Comparison of ENCODE assay signal across 19 cellular contexts in genomic region chr7:106049139-106049725, GRCh38.
DNase-seq lines count a peak whose midpoint lies in the region; ATAC-seq, FAIRE-seq and TF ChIP-seq lines count a peak whose summit lies in the region.
"Had no signal": no experiment of that assay in that cellular context is flagged by ENCODE, and none has a peak within 500 bp of the region (broad histone marks: within the 10 kb centered on the region; RNA-seq: fewer than 3 reads in every experiment).

No MANE protein-coding gene starts in this region.

- no peak for TF ChIP-seq POLR2A in K562 (conservative IDR thresholded peaks at IDR 0.05)
- TF ChIP-seq POLR2A in heart left ventricle (IDR thresholded peaks at IDR 0.05) = no peak
- TF ChIP-seq POLR2A in gastrocnemius medialis (IDR thresholded peaks at IDR 0.05) = no peak

- TF ChIP-seq RAD21 in K562 (CRISPR knock-in tag; conservative IDR thresholded peaks at IDR 0.05 in 1 of 2, IDR thresholded peaks at IDR 0.05 in 1 of 2) = no peak

- no peaks in the 10 kb centered on the region for H3K79me2 ChIP-seq in K562 (ENCODE audit: control insufficient read depth, insufficient read depth, low read length)

- CTCF ChIA-PET in K562 (lab: Yijun Ruan, JAX; ENCODE audit: low intra/inter-chr PET ratio) = interaction anchor here (0.5 to 3.1 kb wide), 2 partner anchors 104 to 292 kb away, joined by 3 to 20 read pairs; no protein-coding TSS in a partner anchor

- H3K9me3 ChIP-seq in BLaER1 = peaks cover 11% of the 10 kb centered on the region
- 0 out of 2 replicates have a peak, but pooled peaks cover 2% of the 10 kb centered on the region for H3K9me3 ChIP-seq in K562 (replicated peaks; ENCODE audit: control insufficient read depth, insufficient read depth, low read depth, low read length)
- H3K9me3 ChIP-seq in heart left ventricle = no peaks in the 10 kb centered on the region
- no peaks in the 10 kb centered on the region for H3K9me3 ChIP-seq in gastrocnemius medialis

- POLR2A ChIA-PET in K562 (lab: Yijun Ruan, JAX) = no interaction called here

- H3K4me2 ChIP-seq in BLaER1 (peak overlapping the region; percentile 60), K562 (ENCODE audit: insufficient read depth, low read length) (no peak overlapping the region)

- H3K27ac ChIP-seq in BLaER1 (no peak overlapping the region), K562 (ENCODE audit: extremely low read depth, low read depth, low read length) (no peak overlapping the region), heart left ventricle (no peak overlapping the region), gastrocnemius medialis (no peak overlapping the region)

- H3K27me3 ChIP-seq in BLaER1 (no peaks in the 10 kb centered on the region), K562 (ENCODE audit: control insufficient read depth in 2 of 2, insufficient read depth in 2 of 2, low read length in 2 of 2) (peaks cover 64 to 76% of the 10 kb centered on the region in 2 experiments), heart left ventricle (peaks cover 0 to 3% (median 0%) of the 10 kb centered on the region in 9 donors), gastrocnemius medialis (no peaks in the 10 kb centered on the region)

- H3K36me3 ChIP-seq in BLaER1 = no peaks in the 10 kb centered on the region
- H3K36me3 ChIP-seq in K562 (ENCODE audit: control insufficient read depth, insufficient read depth, low read length) = no peaks in the 10 kb centered on the region
- H3K36me3 ChIP-seq in heart left ventricle = no peaks in the 10 kb centered on the region
- no peaks in the 10 kb centered on the region for H3K36me3 ChIP-seq in gastrocnemius medialis

- H3K4me3 ChIP-seq in BLaER1 (no peak overlapping the region), K562 (no peak overlapping the region), heart left ventricle (no peak overlapping the region), gastrocnemius medialis (no peak overlapping the region)

- ATAC-seq in K562 (no peak), heart left ventricle (no peak), gastrocnemius medialis (no peak)

- intact Hi-C loops in K562 (cut with micrococcal nuclease) (no loop called here), posterior vena cava (cut with DNase I) (no loop called here), heart left ventricle (cut with DNase I) (loop anchor here in 1 of 10 donors (10.0 kb wide), 1 partner anchor 114 kb away; no protein-coding TSS in a partner anchor), gastrocnemius medialis (cut with DNase I; ENCODE audit: low total_unique reads) (no loop called here)

- no peaks in the 10 kb centered on the region for H3K9me1 ChIP-seq in K562 (ENCODE audit: control insufficient read depth, insufficient read depth, low read length)

- WGBS in K562 (ENCODE audit: insufficient coverage, low coverage, missing lambda C conversion rate) = 2% methylated on average over 9 of the region's 9 CpGs
- WGBS in heart left ventricle, 4 donors = 88 to 92% (median 90%) methylated on average over 9 of the region's 9 CpGs

- no peak for TF ChIP-seq EP300 in K562 (IDR thresholded peaks at IDR 0.05; ENCODE audit: low read length)

- in situ Hi-C loops in K562 (cut with MboI) = no loop called here
- in situ Hi-C loops in gastrocnemius medialis (cut with MboI; ENCODE audit: low sequenced_read_pairs in 4 of 4) = loop anchor here (10.0 to 25.0 kb wide), 3 partner anchors 387 to 412 kb away; no protein-coding TSS in a partner anchor

- BruUV-seq in K562 (replicated peaks; lab: Mats Ljungman, UMichigan) = no TSS peak

- DNase-seq in NAMALWA (ENCODE audit: low spot score) (peak; percentile 88), K562 (ENCODE audit: extremely low read depth in 1 of 4, low spot score in 3 of 4) (no peak), posterior vena cava (ENCODE audit: low spot score) (peak; percentile 76), SW 1271 (lab: John Stamatoyannopoulos, UW) (no peak), heart left ventricle (no peak), gastrocnemius medialis (no peak)
- DNase-seq in stimulated activated CD8-positive, alpha-beta memory T cell treated with anti-CD3 and anti-CD28 coated beads, Interleukin-4, amount 100 ng/mL, for 48 hours = no peak
- DNase-seq: 8988T; ACHN; CD4-positive, alpha-beta T cell; NCI-H1105; NCI-H1436 treated with DMSO at 0.1 percent for 48 hours; NCI-H2029; NK-92 treated with Interleukin-12 subunit alpha and Interleukin-12 subunit beta, amount 100 ng/mL, for 24 hours; RPMI8226; SHP77 had no signal

- no peak for TF ChIP-seq CTCF in K562 (IDR thresholded peaks at IDR 0.05 in 2 of 3, conservative IDR thresholded peaks at IDR 0.05 in 1 of 3; ENCODE audit: insufficient read depth in 2 of 3, low read depth in 1 of 3, low read length in 3 of 3)
- no peak for TF ChIP-seq CTCF in heart left ventricle (IDR thresholded peaks at IDR 0.05)
- TF ChIP-seq CTCF in gastrocnemius medialis (IDR thresholded peaks at IDR 0.05 in 4 of 5, conservative IDR thresholded peaks at IDR 0.05 in 1 of 5) = no peak

- H3K4me1 ChIP-seq in BLaER1 (peaks cover 18% of the 10 kb centered on the region), K562 (replicated peaks in 1 of 2; ENCODE audit: control insufficient read depth in 2 of 2, insufficient read depth in 2 of 2, low read length in 2 of 2) (no peaks in the 10 kb centered on the region), heart left ventricle (peaks cover 0 to 11% (median 5%) of the 10 kb centered on the region in 12 donors), gastrocnemius medialis (peaks cover 3 to 7% of the 10 kb centered on the region in 2 donors)

- no peaks in the 10 kb centered on the region for H4K20me1 ChIP-seq in BLaER1
- H4K20me1 ChIP-seq in K562 (replicated peaks; ENCODE audit: control insufficient read depth, insufficient read depth, low read length) = peaks cover 7% of the 10 kb centered on the region; the same call in 1 of the 2 replicates

- no peak for FAIRE-seq in K562 (lab: Jason Lieb, UNC)
- FAIRE-seq: D721Med, GM18507 had no signal

- H2AFZ ChIP-seq in K562 (ENCODE audit: low read depth, low read length) = no peak overlapping the region

- no peak overlapping the region for H3K9ac ChIP-seq in BLaER1
- no peak overlapping the region for H3K9ac ChIP-seq in K562 (ENCODE audit: insufficient read depth in 1 of 2, low read depth in 2 of 2, low read length in 2 of 2)

TF ChIP-seq in K562, 482 proteins besides CTCF, POLR2A, EP300 and RAD21:
- TF ChIP-seq LCOR (CRISPR knock-in tag; IDR thresholded peaks at IDR 0.05) (0 out of 2 replicates have a peak, but pooled peaks have one; percentile 28), CTBP1 (IDR thresholded peaks at IDR 0.05; ENCODE audit: borderline replicate concordance) (no peak), SPI1 (IDR thresholded peaks at IDR 0.05; ENCODE audit: borderline replicate concordance, low read depth, low read length) (no peak), RBM14 (IDR thresholded peaks at IDR 0.05; ENCODE audit: borderline replicate concordance, insufficient read depth, low read depth, low read length) (no peak)

Comparison
In these comparisons a context has a peak if more than half of its experiments do, and no peak if none do; other contexts are left out.
1. DNase-seq: peak in NAMALWA (single experiment) and posterior vena cava (single experiment); none in K562 (0 of 4), SW 1271 (0 of 2), stimulated activated CD8-positive, alpha-beta memory T cell treated with anti-CD3 and anti-CD28 coated beads, Interleukin-4, amount 100 ng/mL, for 48 hours (single experiment), heart left ventricle (0 of 5) and gastrocnemius medialis (0 of 2).